11 cellular contexts compared by ENCODE assay signal in the genomic region with DNA sequence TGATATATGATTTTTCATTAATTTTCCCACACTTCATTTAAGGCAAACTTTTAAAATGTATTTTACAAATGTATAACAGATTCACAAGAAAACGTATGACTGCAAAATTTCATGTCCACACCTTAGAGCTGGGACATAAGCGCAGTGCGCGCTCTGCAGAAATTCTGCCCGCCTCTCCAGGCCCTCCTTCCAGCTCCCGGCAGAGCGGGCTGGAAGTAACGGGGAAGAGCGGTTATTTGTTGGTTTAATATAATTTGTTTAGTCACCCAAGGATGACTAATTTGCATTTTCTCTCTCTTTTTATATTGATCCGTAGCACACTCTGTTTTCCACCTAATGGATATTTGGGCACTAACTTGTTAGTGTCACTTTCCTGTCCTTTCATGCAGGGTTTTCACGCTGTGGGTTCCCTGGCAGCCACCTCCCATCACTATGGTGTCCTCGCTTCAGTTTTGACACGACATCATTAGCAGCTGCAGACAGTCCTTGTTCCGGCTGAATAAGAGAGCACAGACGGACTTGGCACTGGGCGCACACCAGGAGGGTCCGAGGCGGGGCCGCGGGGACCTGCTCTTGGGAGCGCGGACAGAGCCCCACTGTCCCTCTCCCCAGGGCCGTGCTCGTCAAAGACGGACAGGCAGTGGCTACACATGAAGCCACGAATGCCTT.
DNase-seq lines count a peak whose midpoint lies in the region; ATAC-seq and TF ChIP-seq lines count a peak whose summit lies in the region.
"Had no signal": no experiment of that assay in that cellular context is flagged by ENCODE, and none has a peak within 500 bp of the region (broad histone marks: within the 10 kb centered on the region; RNA-seq: fewer than 3 reads in every experiment).

No MANE protein-coding gene starts in this region.

- TF ChIP-seq CTCF in hepatocyte (IDR thresholded peaks at IDR 0.05; ENCODE audit: poor library complexity): no peak

- H3K9ac ChIP-seq in trophoblast cell (ENCODE audit: low read length): no peak overlapping the region

- no peak overlapping the region for H4K91ac ChIP-seq in trophoblast cell (ENCODE audit: low read depth, low read length)

- no peaks in the 10 kb centered on the region for H3K79me2 ChIP-seq in hepatocyte
- no peaks in the 10 kb centered on the region for H3K79me2 ChIP-seq in trophoblast cell (ENCODE audit: control insufficient read depth, insufficient read depth, low read length, poor library complexity)

- peaks cover 11% of the 10 kb centered on the region for H3K27me3 ChIP-seq in hepatocyte
- no peaks in the 10 kb centered on the region for H3K27me3 ChIP-seq in trophoblast cell (ENCODE audit: insufficient read depth, low read length)

- no peak for ATAC-seq in GM19328 (IDR thresholded peaks at IDR 0.05; ENCODE audit: unreplicated experiment)
- ATAC-seq: activated CD8-positive, alpha-beta T cell treated with anti-CD3 and anti-CD28 coated beads for 36 hours had no signal

- no peak overlapping the region for H2BK5ac ChIP-seq in trophoblast cell (ENCODE audit: low read depth, low read length, poor library complexity)

- H3K4me1 ChIP-seq in hepatocyte (ENCODE audit: insufficient read depth) (no peaks in the 10 kb centered on the region), trophoblast cell (ENCODE audit: control insufficient read depth in 1 of 2, insufficient read depth in 2 of 2, low read length in 2 of 2) (peaks cover 0 to 5% of the 10 kb centered on the region in 2 experiments)
- H3K4me1 ChIP-seq: HAP-1 had no signal

- H4K8ac ChIP-seq in trophoblast cell (ENCODE audit: low read depth, low read length): no peak overlapping the region

- DNase-seq in ELF-1 (ENCODE audit: low read depth, low spot score) (peak; percentile 22), anterior cingulate cortex (lab: John Stamatoyannopoulos, UW) (peak in 54 of 58 donors; percentile 4 to 80 (median 53)), hepatocyte (ENCODE audit: low spot score) (no peak), trophoblast cell (no peak), iPS-NIHi7 (ENCODE audit: extremely low spot score) (no peak)
- no peak for DNase-seq in stimulated activated naive CD4-positive, alpha-beta T cell (lab: John Stamatoyannopoulos, UW)
- no peak for DNase-seq in stimulated activated CD8-positive, alpha-beta memory T cell treated with anti-CD3 and anti-CD28 coated beads, Interleukin-4, amount 100 ng/mL, for 48 hours
- DNase-seq: activated CD8-positive, alpha-beta T cell treated with anti-CD3 and anti-CD28 coated beads for 36 hours; NCI-H2029 treated with DMSO at 0.1 percent for 48 hours had no signal

- peak overlapping the region; percentile 86 for H3K4me2 ChIP-seq in hepatocyte
- peak overlapping the region; percentile 56 for H3K4me2 ChIP-seq in trophoblast cell (ENCODE audit: low read length)

- no peaks in the 10 kb centered on the region for H3K9me2 ChIP-seq in hepatocyte (replicated peaks; ENCODE audit: insufficient read depth)

- no peaks in the 10 kb centered on the region for H4K20me1 ChIP-seq in hepatocyte (ENCODE audit: insufficient read depth, poor library complexity, severe bottlenecking)

- no peaks in the 10 kb centered on the region for H3K79me1 ChIP-seq in trophoblast cell (ENCODE audit: low read length)

- H3K23ac ChIP-seq in trophoblast cell (ENCODE audit: low read length): no peak overlapping the region

- no peak overlapping the region for H3K14ac ChIP-seq in trophoblast cell (ENCODE audit: low read length)

- H3K27ac ChIP-seq in hepatocyte (no peak overlapping the region), trophoblast cell (ENCODE audit: low read depth, low read length) (no peak overlapping the region)

- H3K36me3 ChIP-seq in hepatocyte (replicated peaks; ENCODE audit: insufficient read depth, low read depth) (no peaks in the 10 kb centered on the region), trophoblast cell (ENCODE audit: control insufficient read depth in 1 of 2, insufficient read depth in 2 of 2, low read length in 2 of 2) (no peaks in the 10 kb centered on the region)
- H3K36me3 ChIP-seq: HAP-1 had no signal

- peak overlapping the region; percentile 59 for H2AFZ ChIP-seq in hepatocyte
- H2AFZ ChIP-seq in trophoblast cell (ENCODE audit: insufficient read depth, low read length, poor library complexity): no peak overlapping the region

- no peak overlapping the region for H2BK12ac ChIP-seq in trophoblast cell (ENCODE audit: low read length)

- no peak overlapping the region for H3K18ac ChIP-seq in trophoblast cell (ENCODE audit: low read length)

- H2AK5ac ChIP-seq in trophoblast cell (ENCODE audit: low read length): no peak overlapping the region

- no peak overlapping the region for H2BK120ac ChIP-seq in trophoblast cell (ENCODE audit: insufficient read depth, low read length, poor library complexity)

- H3K4ac ChIP-seq in trophoblast cell (ENCODE audit: low read depth, low read length): no peak overlapping the region

- peak overlapping the region; percentile 11 for H3K4me3 ChIP-seq in hepatocyte
- H3K4me3 ChIP-seq in trophoblast cell (ENCODE audit: low read depth, low read length): peak overlapping the region; percentile 46
- H3K4me3 ChIP-seq: HAP-1 had no signal

- H3K9me3 ChIP-seq in hepatocyte (ENCODE audit: low read depth): no peaks in the 10 kb centered on the region
- no peaks in the 10 kb centered on the region for H3K9me3 ChIP-seq in trophoblast cell (ENCODE audit: insufficient read depth, low read depth, low read length)
- H3K9me3 ChIP-seq: HAP-1 had no signal

- 38% methylated on average over 26 of the region's 26 CpGs for WGBS in hepatocyte (ENCODE audit: low lambda C conversion rate, missing lambda C conversion rate)
- no CpG with 5 or more reads among the region's 26 CpGs for WGBS in trophoblast cell (ENCODE audit: extremely low coverage, insufficient coverage, insufficient read length)

- no peak overlapping the region for H4K12ac ChIP-seq in trophoblast cell (ENCODE audit: low read depth, low read length)

Comparison
In these comparisons a context has a peak if more than half of its experiments do, and no peak if none do; other contexts are left out.
1. DNase-seq: peak in ELF-1 (single experiment) and anterior cingulate cortex (54 of 58); none in hepatocyte (single experiment), trophoblast cell (0 of 2), stimulated activated naive CD4-positive, alpha-beta T cell (0 of 6), iPS-NIHi7 (single experiment) and stimulated activated CD8-positive, alpha-beta memory T cell treated with anti-CD3 and anti-CD28 coated beads, Interleukin-4, amount 100 ng/mL, for 48 hours (single experiment).